Comparison of ENCODE assay signal across 16 cellular contexts in genomic region chr6:134328138-134328537, GRCh38. TPM values are rescaled to one million over a fixed set of nuclear protein-coding genes. Genes with fewer than 3 reads are reported as not detected.
DNase-seq lines count a peak whose midpoint lies in the region; ATAC-seq, FAIRE-seq and TF ChIP-seq lines count a peak whose summit lies in the region.
"Had no signal": no experiment of that assay in that cellular context is flagged by ENCODE, and none has a peak within 500 bp of the region (broad histone marks: within the 10 kb centered on the region; RNA-seq: fewer than 3 reads in every experiment).

No MANE protein-coding gene starts in this region.

- H4K20me1 ChIP-seq in GM23338 (replicated peaks; ENCODE audit: insufficient read depth) (no peaks in the 10 kb centered on the region), Loucy (ENCODE audit: insufficient read depth, low read length, poor library complexity, severe bottlenecking) (no peaks in the 10 kb centered on the region)

- no peaks in the 10 kb centered on the region for H3K9me2 ChIP-seq in GM23338 (ENCODE audit: insufficient read depth)
- H3K9me2 ChIP-seq in Loucy (replicated peaks; ENCODE audit: low read depth, low read length): no peaks in the 10 kb centered on the region

- DNase-seq in GM23338 (ENCODE audit: low spot score) (no peak), endodermal cell (no peak), COR-L47 (lab: John Stamatoyannopoulos, UW) (no peak), KBM-7 (no peak), GM12891 (ENCODE audit: insufficient read length, low spot score) (no peak), glomerular visceral epithelial cell (ENCODE audit: extremely low spot score) (no peak)
- DNase-seq: BE2C; Caco-2; CD8-positive, alpha-beta T cell; GF-D8 had no signal

- WGBS in endodermal cell (ENCODE audit: insufficient coverage in 1 of 2, insufficient read length in 1 of 2), 2 experiments: 89 to 94% methylated on average over 2 of the region's 2 CpGs

- no peaks in the 10 kb centered on the region for H3K79me2 ChIP-seq in GM23338 (replicated peaks; ENCODE audit: insufficient read depth)
- H3K79me2 ChIP-seq in Loucy (ENCODE audit: insufficient read depth, low read length): no peaks in the 10 kb centered on the region

- H2AFZ ChIP-seq in GM23338 (no peak overlapping the region), Loucy (ENCODE audit: low read length) (no peak overlapping the region)

- in situ Hi-C loops in KBM-7 (cut with MboI; ENCODE audit: low pct_unique_long_range_greater_than_20kb, low sequenced_read_pairs): no loop called here

- no peak for ATAC-seq in GM23338
- ATAC-seq: A549; CD8-positive, alpha-beta T cell had no signal

- no peaks in the 10 kb centered on the region for H3K36me3 ChIP-seq in GM23338 (ENCODE audit: insufficient read depth)
- no peaks in the 10 kb centered on the region for H3K36me3 ChIP-seq in Loucy (ENCODE audit: insufficient read depth, low read length)
- no peaks in the 10 kb centered on the region for H3K36me3 ChIP-seq in endodermal cell (ENCODE audit: control insufficient read depth, insufficient read depth, low read length)
- H3K36me3 ChIP-seq: BE2C had no signal

- H3K4me1 ChIP-seq in GM23338 (ENCODE audit: insufficient read depth) (no peaks in the 10 kb centered on the region), Loucy (ENCODE audit: insufficient read depth, low read length, poor library complexity, severe bottlenecking) (peaks cover 2% of the 10 kb centered on the region), endodermal cell (ENCODE audit: control insufficient read depth, insufficient read depth, low read length) (no peaks in the 10 kb centered on the region)
- H3K4me1 ChIP-seq: A549, BE2C had no signal

- H3K4me2 ChIP-seq in GM23338: no peak overlapping the region
- H3K4me2 ChIP-seq in Loucy (ENCODE audit: low read depth, low read length, poor library complexity, severe bottlenecking): no peak overlapping the region
- H3K4me2 ChIP-seq: A549 had no signal

- H3K9me3 Mint-ChIP-seq in GM23338 (no peaks in the 10 kb centered on the region), endodermal cell (peaks cover 1% of the 10 kb centered on the region)

- TF ChIP-seq CTCF in GM23338 (conservative IDR thresholded peaks at IDR 0.05; ENCODE audit: low read depth in 2 of 2) (peak; percentile 39 to 54), Loucy (conservative IDR thresholded peaks at IDR 0.05; ENCODE audit: low read length) (peak; percentile 32; the same call in 1 of the 2 replicates), endodermal cell (conservative IDR thresholded peaks at IDR 0.05) (peak; percentile 22)

- H3K9me3 ChIP-seq in Loucy (ENCODE audit: insufficient read depth, low read depth, low read length): no peaks in the 10 kb centered on the region
- H3K9me3 ChIP-seq in endodermal cell (ENCODE audit: control insufficient read depth, low read length): no peaks in the 10 kb centered on the region
- H3K9me3 ChIP-seq: BE2C, Caco-2 had no signal

- H3K27me3 ChIP-seq in GM23338 (ENCODE audit: insufficient read depth) (no peaks in the 10 kb centered on the region), Loucy (ENCODE audit: insufficient read depth, low read length, poor library complexity, severe bottlenecking) (no peaks in the 10 kb centered on the region), endodermal cell (ENCODE audit: control insufficient read depth, insufficient read depth, low read length, poor library complexity, severe bottlenecking) (peaks cover 31% of the 10 kb centered on the region)
- H3K27me3 ChIP-seq: BE2C had no signal

- FAIRE-seq in GM12891 (lab: Jason Lieb, UNC): no peak
- FAIRE-seq: A549, GM18507, H54, HTR-8/SVneo had no signal

- H3K9ac ChIP-seq in Loucy (ENCODE audit: low read depth, low read length, poor library complexity, severe bottlenecking) (no peak overlapping the region), endodermal cell (ENCODE audit: extremely low read depth, low read length, poor library complexity, severe bottlenecking) (no peak overlapping the region)

- H3F3A ChIP-seq in GM23338 (replicated peaks; ENCODE audit: low read depth): no peaks in the 10 kb centered on the region
- H3F3A ChIP-seq in Loucy (ENCODE audit: low read depth): no peaks in the 10 kb centered on the region

- no peak overlapping the region for H3K4me3 ChIP-seq in GM23338
- no peak overlapping the region for H3K4me3 ChIP-seq in Loucy (ENCODE audit: low read length, poor library complexity, severe bottlenecking)
- no peak overlapping the region for H3K4me3 ChIP-seq in endodermal cell (ENCODE audit: low read length)
- H3K4me3 ChIP-seq: A549 had no signal

- H3K36me3 Mint-ChIP-seq in GM23338 (ENCODE audit: low read depth): no peaks in the 10 kb centered on the region
- H3K36me3 Mint-ChIP-seq in endodermal cell (ENCODE audit: low read depth): no peaks in the 10 kb centered on the region
- H3K36me3 Mint-ChIP-seq: CD8-positive, alpha-beta T cell had no signal

- TF ChIP-seq POLR2A in GM12891 (IDR thresholded peaks at IDR 0.05; ENCODE audit: low read depth, low read length): no peak

- H3K27ac ChIP-seq in GM23338 (ENCODE audit: low read depth) (no peak overlapping the region), endodermal cell (ENCODE audit: low read depth, low read length) (no peak overlapping the region)
- H3K27ac ChIP-seq: A549, C4-2B had no signal

- H3K4me3 Mint-ChIP-seq in GM23338 (no peak overlapping the region), endodermal cell (no peak overlapping the region)
- H3K4me3 Mint-ChIP-seq: CD8-positive, alpha-beta T cell had no signal

- H3K27ac Mint-ChIP-seq in GM23338: no peak overlapping the region
- no peak overlapping the region for H3K27ac Mint-ChIP-seq in endodermal cell
- H3K27ac Mint-ChIP-seq: CD8-positive, alpha-beta T cell had no signal

- H3K4me1 Mint-ChIP-seq in GM23338 (peaks cover 2% of the 10 kb centered on the region; the same call in 2 of the 3 replicates), endodermal cell (no peaks in the 10 kb centered on the region)

- H3K27me3 Mint-ChIP-seq in GM23338 (ENCODE audit: insufficient read depth, low read depth, poor library complexity): peaks cover 2% of the 10 kb centered on the region
- H3K27me3 Mint-ChIP-seq in endodermal cell (ENCODE audit: insufficient read depth): peaks cover 17% of the 10 kb centered on the region

TF ChIP-seq in GM23338, 12 proteins besides CTCF, POLR2A, EP300 and RAD21 (continues in another document):
- no peak for TF ChIP-seq JUNB (IDR thresholded peaks at IDR 0.05; ENCODE audit: unreplicated experiment)

TF ChIP-seq in GM12891, 5 proteins besides CTCF, POLR2A, EP300 and RAD21:
- TF ChIP-seq POLR2AphosphoS5 (IDR thresholded peaks at IDR 0.05; ENCODE audit: low read depth, low read length) (no peak), TAF1 (IDR thresholded peaks at IDR 0.05; ENCODE audit: low read depth, low read length) (no peak), SPI1 (IDR thresholded peaks at IDR 0.05; ENCODE audit: low read depth, low read length) (no peak), POU2F2 (IDR thresholded peaks at IDR 0.05; ENCODE audit: low read depth, low read length) (no peak), PAX5 (IDR thresholded peaks at IDR 0.05; ENCODE audit: insufficient read depth, low read length, severe bottlenecking) (no peak)

RNA-seq across cellular contexts. Expression of gene SGK1, which starts 10.2 kb away (rescaled TPM):
- total RNA-seq in GM23338 (2014; rRNA removed; shearing (Covaris generic)): 34.2 and 37.2 TPM in 2 replicates
- 15.0 and 16.3 TPM in 2 replicates for polyA plus RNA-seq in GM23338 (2016; fragmentation: Nextera tagmentation; extraction: Ambion mirVana)
- total RNA-seq in endodermal cell: 10 to 100 TPM in 1 of 2 donors, 1 to 10 TPM in 1; 9.7 to 13.0 TPM
- 7.5 TPM for polyA plus RNA-seq in endodermal cell (2013, experiment 1 of 2)
- polyA plus RNA-seq in endodermal cell (2013, experiment 2 of 2): 8.0 TPM
- polyA plus RNA-seq in GM12891 (2012; ENCODE audit: low read depth, missing spikeins): 5.9 TPM
